Comparison of ENCODE assay signal across 18 cellular contexts in the genomic region with DNA sequence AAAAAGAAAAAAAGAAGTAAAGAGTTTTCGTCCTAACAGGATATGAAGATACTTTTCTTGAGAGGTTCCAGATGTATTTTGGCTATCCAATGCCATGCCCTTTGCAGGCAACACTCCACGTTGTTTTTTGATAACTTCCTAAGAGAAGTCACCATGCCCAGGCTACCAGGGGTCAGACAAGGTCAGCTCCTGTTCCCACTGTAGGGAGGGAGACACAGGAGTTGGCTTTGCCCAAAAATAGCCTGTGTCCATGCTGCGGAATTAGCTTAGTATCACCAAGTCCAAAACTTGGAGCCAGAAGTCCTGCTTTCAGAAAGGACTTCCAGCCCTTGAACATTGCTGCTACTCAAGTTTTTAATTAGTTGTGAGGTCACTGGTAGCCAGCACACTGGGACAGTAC.
DNase-seq lines count a peak whose midpoint lies in the region; ATAC-seq and TF ChIP-seq lines count a peak whose summit lies in the region.
"Had no signal": no experiment of that assay in that cellular context is flagged by ENCODE, and none has a peak within 500 bp of the region (broad histone marks: within the 10 kb centered on the region; RNA-seq: fewer than 3 reads in every experiment).

No MANE protein-coding gene starts in this region.

- 18 to 22% (median 20%) methylated on average over 3 of the region's 3 CpGs for WGBS in heart left ventricle, 4 donors

- no peak overlapping the region for H3K9ac ChIP-seq in skeletal muscle tissue (ENCODE audit: low read depth in 1 of 3, low read length in 3 of 3)
- H3K9ac ChIP-seq: GM23248 had no signal

- H3K4me1 ChIP-seq in heart left ventricle (peaks cover 0 to 15% (median 11%) of the 10 kb centered on the region in 12 donors), left ventricle myocardium inferior (peaks cover 22% of the 10 kb centered on the region), skeletal muscle tissue (ENCODE audit: control insufficient read depth in 3 of 3, insufficient read depth in 3 of 3, low read length in 3 of 3) (peaks cover 11 to 22% (median 16%) of the 10 kb centered on the region in 3 donors)

- no peaks in the 10 kb centered on the region for H3K27me3 ChIP-seq in heart left ventricle
- no peaks in the 10 kb centered on the region for H3K27me3 ChIP-seq in left ventricle myocardium inferior (ENCODE audit: low read depth)
- H3K27me3 ChIP-seq in skeletal muscle tissue (ENCODE audit: control insufficient read depth in 3 of 3, insufficient read depth in 3 of 3, low read length in 3 of 3), result no peaks in the 10 kb centered on the region

- H3K27ac ChIP-seq in heart left ventricle (no peak overlapping the region), left ventricle myocardium inferior (replicated peaks) (no peak overlapping the region), skeletal muscle tissue (ENCODE audit: low read depth, low read length) (peak overlapping the region; percentile 30)
- H3K27ac ChIP-seq: GM23248 had no signal

- H3K9me3 ChIP-seq in heart left ventricle (no peaks in the 10 kb centered on the region), left ventricle myocardium inferior (replicated peaks) (no peaks in the 10 kb centered on the region), skeletal muscle tissue (ENCODE audit: control insufficient read depth in 3 of 3, low read length in 3 of 3) (no peaks in the 10 kb centered on the region)

- intact Hi-C loops in heart left ventricle (cut with DNase I) (no loop called here), left ventricle myocardium inferior (cut with micrococcal nuclease) (no loop called here), left ventricle myocardium superior (cut with micrococcal nuclease) (no loop called here)

- DNase-seq in heart left ventricle (peak in 1 of 5 donors; percentile 38), left ventricle myocardium inferior (no peak), left ventricle myocardium superior (no peak), myocyte (ENCODE audit: low read depth) (peak; percentile 24), ecto neural progenitor cell (ENCODE audit: low spot score) (no peak), hepatic stellate cell (ENCODE audit: low spot score) (no peak), GM20000 (ENCODE audit: low spot score) (no peak)
- DNase-seq: C1 segment of cervical spinal cord; Calu3; CD4-positive, alpha-beta memory T cell; COR-L47; DMS53; DMS79 treated with DMSO at 0.1 percent for 48 hours; GF-D8; GM23248; H7; HCEC 1CT had no signal

- peak in 3 of 4 donors; percentile 41 to 68 (median 63) for ATAC-seq in heart left ventricle
- peak; percentile 87 for ATAC-seq in left ventricle myocardium superior

- H3K36me3 ChIP-seq in heart left ventricle (no peaks in the 10 kb centered on the region), left ventricle myocardium inferior (no peaks in the 10 kb centered on the region), skeletal muscle tissue (ENCODE audit: control insufficient read depth in 3 of 3, insufficient read depth in 3 of 3, low read length in 3 of 3) (no peaks in the 10 kb centered on the region)

- TF ChIP-seq CTCF in heart left ventricle (IDR thresholded peaks at IDR 0.05) (no peak), left ventricle myocardium inferior (IDR thresholded peaks at IDR 0.05; ENCODE audit: borderline replicate concordance) (no peak), GM20000 (IDR thresholded peaks at IDR 0.05; ENCODE audit: extremely low read depth, missing control alignments) (no peak)

- no peak for TF ChIP-seq POLR2A in heart left ventricle (IDR thresholded peaks at IDR 0.05)

- no peak overlapping the region for H3K4me3 ChIP-seq in heart left ventricle
- no peak overlapping the region for H3K4me3 ChIP-seq in left ventricle myocardium inferior
- H3K4me3 ChIP-seq in skeletal muscle tissue (ENCODE audit: low read length in 3 of 3), result peak overlapping the region in 1 of 3 donors; percentile 19
- H3K4me3 ChIP-seq: GM23248 had no signal
